In genomic region chr1:234597894-234598293, GRCh38 we compare ENCODE assay signal across 8 cellular contexts. TPM values are rescaled to one million over a fixed set of nuclear protein-coding genes. Genes with fewer than 3 reads are reported as not detected.
DNase-seq lines count a peak whose midpoint lies in the region; ATAC-seq and TF ChIP-seq lines count a peak whose summit lies in the region.

No MANE protein-coding gene starts in this region.

- peak overlapping the region; percentile 47 for H3K27ac Mint-ChIP-seq in activated naive CD4-positive, alpha-beta T cell treated with anti-CD3 and anti-CD28 coated beads, Interleukin-2, amount 10 ng/mL, durations not matched to agents 7 days and 5 days
- H3K27ac Mint-ChIP-seq in stimulated activated effector memory CD8-positive, alpha-beta T cell treated with anti-CD3 and anti-CD28 coated beads, Interleukin-12 subunit alpha, Interleukin-12 subunit beta, amount 100 ng/mL, for 72 hours, result no peak overlapping the region

- intact Hi-C loops in Panc1 (cut with micrococcal nuclease; ENCODE audit: unreplicated experiment), result no loop called here

- H3K4me3 ChIP-seq in Panc1 (ENCODE audit: low read depth in 2 of 2, low read length in 2 of 2) (no peak overlapping the region), kidney epithelial cell (ENCODE audit: low read depth, low read length) (no peak overlapping the region)

- H3K27ac ChIP-seq in C4-2B (no peak overlapping the region), Panc1 (ENCODE audit: low read length) (peak overlapping the region; percentile 58; the same call in 1 of the 2 replicates)

- no peaks in the 10 kb centered on the region for H3K9me3 Mint-ChIP-seq in activated naive CD4-positive, alpha-beta T cell treated with anti-CD3 and anti-CD28 coated beads, Interleukin-2, amount 10 ng/mL, durations not matched to agents 7 days and 5 days
- no peaks in the 10 kb centered on the region for H3K9me3 Mint-ChIP-seq in stimulated activated effector memory CD8-positive, alpha-beta T cell treated with anti-CD3 and anti-CD28 coated beads, Interleukin-12 subunit alpha, Interleukin-12 subunit beta, amount 100 ng/mL, for 72 hours

- peaks cover 58% of the 10 kb centered on the region for H3K4me1 Mint-ChIP-seq in activated naive CD4-positive, alpha-beta T cell treated with anti-CD3 and anti-CD28 coated beads, Interleukin-2, amount 10 ng/mL, durations not matched to agents 7 days and 5 days
- H3K4me1 Mint-ChIP-seq in stimulated activated effector memory CD8-positive, alpha-beta T cell treated with anti-CD3 and anti-CD28 coated beads, Interleukin-12 subunit alpha, Interleukin-12 subunit beta, amount 100 ng/mL, for 72 hours, result peaks cover 33% of the 10 kb centered on the region

- in situ Hi-C loops in Panc1 (cut with HindIII; ENCODE audit: low pct_unique_long_range_greater_than_20kb, low sequenced_read_pairs), result no loop called here

- H3K36me3 ChIP-seq in Panc1 (ENCODE audit: control insufficient read depth, insufficient read depth, low read length) (peaks cover 10% of the 10 kb centered on the region; the same call in 1 of the 2 replicates), kidney epithelial cell (ENCODE audit: control insufficient read depth, insufficient read depth, low read length) (no peaks in the 10 kb centered on the region)

- H3K4me3 Mint-ChIP-seq in activated naive CD4-positive, alpha-beta T cell treated with anti-CD3 and anti-CD28 coated beads, Interleukin-2, amount 10 ng/mL, durations not matched to agents 7 days and 5 days, result no peak overlapping the region
- no peak overlapping the region for H3K4me3 Mint-ChIP-seq in stimulated activated effector memory CD8-positive, alpha-beta T cell treated with anti-CD3 and anti-CD28 coated beads, Interleukin-12 subunit alpha, Interleukin-12 subunit beta, amount 100 ng/mL, for 72 hours

- peak; percentile 77 for TF ChIP-seq CTCF in C4-2B (conservative IDR thresholded peaks at IDR 0.05)
- peak; percentile 68; the same call in 1 of the 2 replicates for TF ChIP-seq CTCF in Panc1 (IDR thresholded peaks at IDR 0.05)
- peak; percentile 58 for TF ChIP-seq CTCF in kidney epithelial cell (IDR thresholded peaks at IDR 0.05; ENCODE audit: insufficient read depth, low read length, poor library complexity, severe bottlenecking)

- H3K27me3 ChIP-seq in Panc1 (ENCODE audit: control insufficient read depth, insufficient read depth, low read length) (no peaks in the 10 kb centered on the region), kidney epithelial cell (ENCODE audit: control insufficient read depth, insufficient read depth, low read length) (no peaks in the 10 kb centered on the region)

- H3K9me3 ChIP-seq in Panc1 (ENCODE audit: control insufficient read depth, insufficient read depth, low read depth, low read length), result peaks cover 17% of the 10 kb centered on the region; the same call in 1 of the 2 replicates

- peaks cover 38% of the 10 kb centered on the region for H3K4me1 ChIP-seq in Panc1 (ENCODE audit: control insufficient read depth, insufficient read depth, low read length)

- ATAC-seq in Panc1, result no peak
- ATAC-seq in stimulated activated effector memory CD8-positive, alpha-beta T cell treated with anti-CD3 and anti-CD28 coated beads, Interleukin-12 subunit alpha, Interleukin-12 subunit beta, amount 100 ng/mL, for 72 hours, result peak; percentile 32
- ATAC-seq in HG03108 (IDR thresholded peaks at IDR 0.05; ENCODE audit: unreplicated experiment), result no peak
- no peak for ATAC-seq in HG03460 (IDR thresholded peaks at IDR 0.05; ENCODE audit: unreplicated experiment)

- no peaks in the 10 kb centered on the region for H3K27me3 Mint-ChIP-seq in activated naive CD4-positive, alpha-beta T cell treated with anti-CD3 and anti-CD28 coated beads, Interleukin-2, amount 10 ng/mL, durations not matched to agents 7 days and 5 days

- BruUV-seq in Panc1 (replicated peaks; lab: Mats Ljungman, UMichigan), result no TSS peak

- POLR2A ChIA-PET in Panc1 (lab: Charles Lee), result interaction anchor here (0.6 kb wide), 2 partner anchors 200 to 906 kb away, joined by 3 read pairs; partner anchors contain the start of gene B3GALNT2

- H3K36me3 Mint-ChIP-seq in activated naive CD4-positive, alpha-beta T cell treated with anti-CD3 and anti-CD28 coated beads, Interleukin-2, amount 10 ng/mL, durations not matched to agents 7 days and 5 days, result peaks cover 9% of the 10 kb centered on the region
- peaks cover 13% of the 10 kb centered on the region for H3K36me3 Mint-ChIP-seq in stimulated activated effector memory CD8-positive, alpha-beta T cell treated with anti-CD3 and anti-CD28 coated beads, Interleukin-12 subunit alpha, Interleukin-12 subunit beta, amount 100 ng/mL, for 72 hours

- CTCF ChIA-PET in Panc1 (lab: Charles Lee), result interaction anchor here (0.6 to 2.0 kb wide), 4 partner anchors 90 to 507 kb away, joined by 3 to 5 read pairs (median 3); no protein-coding TSS in a partner anchor
- CTCF ChIA-PET in activated naive CD4-positive, alpha-beta T cell treated with anti-CD3 and anti-CD28 coated beads, Interleukin-2, amount 10 ng/mL, durations not matched to agents 7 days and 5 days (lab: Charles Lee), result interaction anchor here (0.6 to 2.1 kb wide), 25 partner anchors 10 to 661 kb away, joined by 3 to 20 read pairs (median 3); no protein-coding TSS in a partner anchor

- DNase-seq in H4 (ENCODE audit: low spot score), result peak; percentile 47
- no peak for DNase-seq in Panc1 (ENCODE audit: low read depth, low spot score)
- peak; percentile 71 for DNase-seq in activated naive CD4-positive, alpha-beta T cell treated with anti-CD3 and anti-CD28 coated beads, Interleukin-2, amount 10 ng/mL, durations not matched to agents 7 days and 5 days
- no peak for DNase-seq in kidney epithelial cell (ENCODE audit: low read depth)
- DNase-seq in stimulated activated effector memory CD8-positive, alpha-beta T cell treated with anti-CD3 and anti-CD28 coated beads, Interleukin-12 subunit alpha, Interleukin-12 subunit beta, amount 100 ng/mL, for 72 hours (ENCODE audit: low spot score in 2 of 2), result peak; percentile 22 to 72

RNA-seq across cellular contexts. Expression of gene IRF2BP2, which starts 12.1 kb away (rescaled TPM):
- 34.3 and 43.4 TPM in 2 replicates for total RNA-seq in H4 (2014; rRNA removed; shearing (Covaris generic))
- 187 TPM for total RNA-seq in Panc1 (2021; ENCODE audit: unreplicated experiment)
- 155 TPM for polyA plus RNA-seq in Panc1 (2012; ENCODE audit: insufficient read length)
- 85.5 and 88.5 TPM in 2 replicates for total RNA-seq in kidney epithelial cell

Comparison
In these comparisons a context has a peak if more than half of its experiments do, and no peak if none do; other contexts are left out.
1. DNase-seq: peak in H4 (single experiment), activated naive CD4-positive, alpha-beta T cell treated with anti-CD3 and anti-CD28 coated beads, Interleukin-2, amount 10 ng/mL, durations not matched to agents 7 days and 5 days (single experiment) and stimulated activated effector memory CD8-positive, alpha-beta T cell treated with anti-CD3 and anti-CD28 coated beads, Interleukin-12 subunit alpha, Interleukin-12 subunit beta, amount 100 ng/mL, for 72 hours (2 of 2); none in Panc1 (single experiment) and kidney epithelial cell (single experiment).
2. Peak in every context shown above with its lines, with median percentiles within 50 percentile points of each other: CTCF ChIP-seq.